ENCODE assay signal across 14 cellular contexts in the genomic region with DNA sequence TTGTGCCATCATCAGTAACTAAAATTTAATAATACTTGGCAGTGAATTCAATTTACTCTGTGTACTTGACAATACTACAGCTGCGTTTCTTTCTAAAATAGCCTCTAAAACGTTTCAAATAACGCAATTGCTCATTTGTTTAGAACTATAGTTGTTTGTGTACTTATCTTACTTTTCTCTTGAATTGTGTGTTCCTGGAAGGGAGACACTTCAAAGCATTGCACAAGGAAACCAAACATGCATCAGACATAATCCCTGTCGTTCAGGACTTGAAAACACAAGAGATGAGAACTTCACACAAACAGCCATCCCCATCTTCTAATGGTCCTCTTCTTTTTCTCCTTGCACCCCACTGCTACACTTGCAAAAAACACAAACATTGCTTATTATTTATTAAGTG. TPM values are rescaled to one million over a fixed set of nuclear protein-coding genes. Genes with fewer than 3 reads are reported as not detected.
DNase-seq lines count a peak whose midpoint lies in the region; ATAC-seq and TF ChIP-seq lines count a peak whose summit lies in the region.
"Had no signal": no experiment of that assay in that cellular context is flagged by ENCODE, and none has a peak within 500 bp of the region (broad histone marks: within the 10 kb centered on the region; RNA-seq: fewer than 3 reads in every experiment).

No MANE protein-coding gene starts in this region.

- H3K27me3 Mint-ChIP-seq in activated T-helper 1 cell treated with anti-CD3 and anti-CD28 coated beads, Interleukin-12 subunit alpha, Interleukin-12 subunit beta, Interleukin-2, Interleukin-4 antibody, amounts not matched to agents 30 ng/mL and 10 ng/mL and 1 ng/mL, durations not matched to agents 14 hours and 24 hours and 36 hours (ENCODE audit: insufficient read depth) = no peaks in the 10 kb centered on the region

- no peak overlapping the region for H3K4me3 ChIP-seq in BLaER1 treated with 17β-estradiol and CSF1 and Interleukin-3, amounts not matched to agents 10 nM and 100 nM
- H3K4me3 ChIP-seq in mucosa of rectum (ENCODE audit: low read length in 2 of 2) (no peak overlapping the region), PC-9 (no peak overlapping the region)
- H3K4me3 ChIP-seq: dorsolateral prefrontal cortex had no signal

- H3K4me3 Mint-ChIP-seq in activated T-helper 1 cell treated with anti-CD3 and anti-CD28 coated beads, Interleukin-12 subunit alpha, Interleukin-12 subunit beta, Interleukin-2, Interleukin-4 antibody, amounts not matched to agents 30 ng/mL and 10 ng/mL and 1 ng/mL, durations not matched to agents 14 hours and 24 hours and 36 hours = peak overlapping the region; percentile 75

- H3K27ac Mint-ChIP-seq in activated T-helper 1 cell treated with anti-CD3 and anti-CD28 coated beads, Interleukin-12 subunit alpha, Interleukin-12 subunit beta, Interleukin-2, Interleukin-4 antibody, amounts not matched to agents 30 ng/mL and 10 ng/mL and 1 ng/mL, durations not matched to agents 14 hours and 24 hours and 36 hours = peak overlapping the region; percentile 96

- H3K9me3 ChIP-seq in BLaER1 treated with 17β-estradiol and CSF1 and Interleukin-3, amounts not matched to agents 10 nM and 100 nM (replicated peaks in 1 of 11) = no peaks in the 10 kb centered on the region
- H3K9me3 ChIP-seq in mucosa of rectum (ENCODE audit: control insufficient read depth in 2 of 2, low read length in 2 of 2) = no peaks in the 10 kb centered on the region
- H3K9me3 ChIP-seq in PC-9 (ENCODE audit: insufficient read depth, low read depth) = no peaks in the 10 kb centered on the region
- H3K9me3 ChIP-seq: neutrophil had no signal

- H3F3A ChIP-seq in PC-9 (ENCODE audit: insufficient read depth, low read depth) = no peaks in the 10 kb centered on the region

- DNase-seq in activated T-helper 1 cell treated with anti-CD3 and anti-CD28 coated beads, Interleukin-12 subunit alpha, Interleukin-12 subunit beta, Interleukin-2, Interleukin-4 antibody, amounts not matched to agents 30 ng/mL and 10 ng/mL and 1 ng/mL, durations not matched to agents 14 hours and 24 hours and 36 hours (ENCODE audit: low spot score) = peak; percentile 25
- DNase-seq in PC-9 (no peak), GM20000 (ENCODE audit: low spot score) (no peak)
- DNase-seq in stimulated activated CD4-positive, alpha-beta T cell treated with anti-CD3 and anti-CD28 coated beads, Interleukin-12 subunit alpha, Interleukin-12 subunit beta, amount 100 ng/mL, for 4 hours = no peak
- DNase-seq: activated CD4-positive, CD25-positive, alpha-beta regulatory T cell treated with anti-CD3 and anti-CD28 coated beads, Interleukin-2, amount 50 U/mL, for 72 hours; C1 segment of cervical spinal cord; dorsolateral prefrontal cortex; H7; NCI-H1694 had no signal

- TF ChIP-seq CTCF in PC-9 (conservative IDR thresholded peaks at IDR 0.05) (no peak), GM20000 (IDR thresholded peaks at IDR 0.05; ENCODE audit: extremely low read depth, missing control alignments) (no peak)

- no peak overlapping the region for H3K27ac ChIP-seq in BLaER1 treated with 17β-estradiol and CSF1 and Interleukin-3, amounts not matched to agents 10 nM and 100 nM
- H3K27ac ChIP-seq in mucosa of rectum (ENCODE audit: low read depth in 2 of 2, low read length in 2 of 2) = peak overlapping the region; percentile 30 to 66
- no peak overlapping the region for H3K27ac ChIP-seq in PC-9
- H3K27ac ChIP-seq: dorsolateral prefrontal cortex, neutrophil had no signal

- ATAC-seq in GM21619 (IDR thresholded peaks at IDR 0.05; ENCODE audit: unreplicated experiment) (peak; percentile 8), HG02852 (IDR thresholded peaks at IDR 0.05; ENCODE audit: unreplicated experiment) (no peak)

- POLR2A ChIA-PET in PC-9 (lab: Charles Lee; ENCODE audit: unreplicated experiment) = no interaction called here

- BruUV-seq in PC-9 (replicated peaks; lab: Mats Ljungman, UMichigan) = no TSS peak

- no peaks in the 10 kb centered on the region for H4K20me1 ChIP-seq in BLaER1 treated with 17β-estradiol and CSF1 and Interleukin-3, amounts not matched to agents 10 nM and 100 nM
- H4K20me1 ChIP-seq in PC-9 (ENCODE audit: insufficient read depth) = no peaks in the 10 kb centered on the region

- intact Hi-C loops in activated T-helper 1 cell treated with anti-CD3 and anti-CD28 coated beads, Interleukin-12 subunit alpha, Interleukin-12 subunit beta, Interleukin-2, Interleukin-4 antibody, amounts not matched to agents 30 ng/mL and 10 ng/mL and 1 ng/mL, durations not matched to agents 14 hours and 24 hours and 36 hours (cut with micrococcal nuclease) = loop anchor here (1.0 to 2.0 kb wide), 8 partner anchors 25 to 506 kb away; a partner anchor contains a TSS
- intact Hi-C loops in PC-9 (cut with micrococcal nuclease; ENCODE audit: unreplicated experiment) = no loop called here

- no peaks in the 10 kb centered on the region for H3K36me3 ChIP-seq in BLaER1 treated with 17β-estradiol and CSF1 and Interleukin-3, amounts not matched to agents 10 nM and 100 nM
- H3K36me3 ChIP-seq in mucosa of rectum (ENCODE audit: control insufficient read depth in 2 of 2, insufficient read depth in 2 of 2, low read length in 2 of 2) = no peaks in the 10 kb centered on the region
- no peaks in the 10 kb centered on the region for H3K36me3 ChIP-seq in PC-9 (ENCODE audit: low read depth)
- H3K36me3 ChIP-seq: neutrophil had no signal

- H3K36me3 Mint-ChIP-seq in activated T-helper 1 cell treated with anti-CD3 and anti-CD28 coated beads, Interleukin-12 subunit alpha, Interleukin-12 subunit beta, Interleukin-2, Interleukin-4 antibody, amounts not matched to agents 30 ng/mL and 10 ng/mL and 1 ng/mL, durations not matched to agents 14 hours and 24 hours and 36 hours (ENCODE audit: low read depth) = peaks cover 10% of the 10 kb centered on the region

- peak overlapping the region in 9 of 11 experiments; percentile 5 to 56 (median 42); a peak in 15 of 22 replicates for H3K4me2 ChIP-seq in BLaER1 treated with 17β-estradiol and CSF1 and Interleukin-3, amounts not matched to agents 10 nM and 100 nM
- H3K4me2 ChIP-seq in PC-9 = no peak overlapping the region

- no peaks in the 10 kb centered on the region for H3K79me2 ChIP-seq in PC-9 (ENCODE audit: low read depth)

- CTCF ChIA-PET in PC-9 (lab: Charles Lee) = interaction anchor here (0.6 kb wide), 1 partner anchor 1409 kb away, joined by 4 read pairs; no protein-coding TSS in a partner anchor

- peaks cover 7 to 23% (median 13%) of the 10 kb centered on the region in 10 experiments; a peak in 17 of 20 replicates for H3K4me1 ChIP-seq in BLaER1 treated with 17β-estradiol and CSF1 and Interleukin-3, amounts not matched to agents 10 nM and 100 nM
- peaks cover 36 to 38% of the 10 kb centered on the region in 2 donors for H3K4me1 ChIP-seq in mucosa of rectum (ENCODE audit: control insufficient read depth in 2 of 2, insufficient read depth in 2 of 2, low read length in 2 of 2)
- H3K4me1 ChIP-seq in PC-9 (replicated peaks; ENCODE audit: insufficient read depth) = peaks cover 16% of the 10 kb centered on the region

- H3K9me2 ChIP-seq in PC-9 (ENCODE audit: insufficient read depth) = 0 out of 2 replicates have a peak, but pooled peaks cover 3% of the 10 kb centered on the region

- peaks cover 0 to 16% (median 0%) of the 10 kb centered on the region in 11 experiments; a peak in 6 of 22 replicates for H3K27me3 ChIP-seq in BLaER1 treated with 17β-estradiol and CSF1 and Interleukin-3, amounts not matched to agents 10 nM and 100 nM
- no peaks in the 10 kb centered on the region for H3K27me3 ChIP-seq in mucosa of rectum (ENCODE audit: control insufficient read depth in 2 of 2, insufficient read depth in 2 of 2, low read length in 2 of 2)
- H3K27me3 ChIP-seq in PC-9 (ENCODE audit: insufficient read depth, low read depth) = no peaks in the 10 kb centered on the region

- peaks cover 73% of the 10 kb centered on the region for H3K4me1 Mint-ChIP-seq in activated T-helper 1 cell treated with anti-CD3 and anti-CD28 coated beads, Interleukin-12 subunit alpha, Interleukin-12 subunit beta, Interleukin-2, Interleukin-4 antibody, amounts not matched to agents 30 ng/mL and 10 ng/mL and 1 ng/mL, durations not matched to agents 14 hours and 24 hours and 36 hours (ENCODE audit: low read depth)

- no peaks in the 10 kb centered on the region for H3K9me3 Mint-ChIP-seq in activated T-helper 1 cell treated with anti-CD3 and anti-CD28 coated beads, Interleukin-12 subunit alpha, Interleukin-12 subunit beta, Interleukin-2, Interleukin-4 antibody, amounts not matched to agents 30 ng/mL and 10 ng/mL and 1 ng/mL, durations not matched to agents 14 hours and 24 hours and 36 hours

- H3K9ac ChIP-seq in BLaER1 treated with 17β-estradiol and CSF1 and Interleukin-3, amounts not matched to agents 10 nM and 100 nM = no peak overlapping the region
- no peak overlapping the region for H3K9ac ChIP-seq in mucosa of rectum (ENCODE audit: low read depth in 1 of 2, low read length in 2 of 2)

- H2AFZ ChIP-seq in PC-9 = no peak overlapping the region

RNA-seq across cellular contexts. Expression of a gene that starts 38.4 kb away (rescaled TPM):
- 67.4 and 67.9 TPM in 2 replicates for total RNA-seq in activated T-helper 1 cell treated with anti-CD3 and anti-CD28 coated beads, Interleukin-12 subunit alpha, Interleukin-12 subunit beta, Interleukin-2, Interleukin-4 antibody, amounts not matched to agents 30 ng/mL and 10 ng/mL and 1 ng/mL, durations not matched to agents 14 hours and 24 hours and 36 hours
- 0.15 TPM in 1 of 2 replicates, not detected in the other for total RNA-seq in PC-9 (2021)

Comparison
In these comparisons a context has a peak if more than half of its experiments do, and no peak if none do; other contexts are left out.
1. H3K27ac ChIP-seq: peak in mucosa of rectum (2 of 2); none in BLaER1 treated with 17β-estradiol and CSF1 and Interleukin-3, amounts not matched to agents 10 nM and 100 nM (0 of 11) and PC-9 (single experiment).
2. RNA of a gene that starts 38.4 kb away (total RNA-seq): 67.4 to 67.9 TPM in activated T-helper 1 cell treated with anti-CD3 and anti-CD28 coated beads, Interleukin-12 subunit alpha, Interleukin-12 subunit beta, Interleukin-2, Interleukin-4 antibody, amounts not matched to agents 30 ng/mL and 10 ng/mL and 1 ng/mL, durations not matched to agents 14 hours and 24 hours and 36 hours; 0.15 TPM in PC-9; every median in the first group is over 10 times any median in the second.